8 cellular contexts compared by ENCODE assay signal in genomic region chr17:29291163-29291752, GRCh38. TPM values are rescaled to one million over a fixed set of nuclear protein-coding genes. Genes with fewer than 3 reads are reported as not detected.
DNase-seq lines count a peak whose midpoint lies in the region; ATAC-seq and TF ChIP-seq lines count a peak whose summit lies in the region.

No MANE protein-coding gene starts in this region.

- H2AFZ ChIP-seq in hepatocyte = no peak overlapping the region

- no peaks in the 10 kb centered on the region for H3K9me2 ChIP-seq in hepatocyte (replicated peaks; ENCODE audit: insufficient read depth)

- H4K20me1 ChIP-seq in hepatocyte (ENCODE audit: insufficient read depth, poor library complexity, severe bottlenecking) = peaks cover 60% of the 10 kb centered on the region

- H3K36me3 ChIP-seq in HEK293 (ENCODE audit: control insufficient read depth in 2 of 2, insufficient read depth in 1 of 2, low read length in 2 of 2) (peaks cover 44 to 48% of the 10 kb centered on the region in 2 experiments), adipocyte (ENCODE audit: control insufficient read depth, insufficient read depth, low read length, severe bottlenecking) (peaks cover 40% of the 10 kb centered on the region), hepatocyte (replicated peaks; ENCODE audit: insufficient read depth, low read depth) (no peaks in the 10 kb centered on the region), sigmoid colon (peaks cover 0 to 12% (median 10%) of the 10 kb centered on the region in 4 donors)

- TF ChIP-seq EP300 in sigmoid colon (IDR thresholded peaks at IDR 0.05) = no peak

- H3K4me3 ChIP-seq in HEK293 (ENCODE audit: low read depth, low read length) (peak overlapping the region; percentile 86), adipocyte (ENCODE audit: low read length) (peak overlapping the region; percentile 91), hepatocyte (peak overlapping the region; percentile 87), sigmoid colon (peak overlapping the region; percentile 60 to 98 (median 92))

- peaks cover 71% of the 10 kb centered on the region for H3K79me2 ChIP-seq in hepatocyte

- H3K4me2 ChIP-seq in hepatocyte = peak overlapping the region; percentile 90

- POLR2A ChIA-PET in HEK293 (lab: Yijun Ruan, JAX) = interaction anchor here (0.5 to 1.8 kb wide), 5 partner anchors 26 to 419 kb away, joined by 3 to 12 read pairs (median 8); partner anchors contain the start of gene TAOK1

- 15% methylated on average over 5 of the region's 5 CpGs for WGBS in hepatocyte (ENCODE audit: low lambda C conversion rate, missing lambda C conversion rate)
- 5 to 14% methylated on average over 5 of the region's 5 CpGs for WGBS in sigmoid colon, 2 donors

- TF ChIP-seq POLR2A in sigmoid colon (IDR thresholded peaks at IDR 0.05) = no peak

- intact Hi-C loops in sigmoid colon (cut with DNase I) = loop anchor here (1.0 to 10.0 kb wide), 6 partner anchors 34 to 566 kb away; partner anchors contain the start of genes ABHD15, NEK8, TLCD1 and TP53I13

- ATAC-seq in GM21619 (IDR thresholded peaks at IDR 0.05; ENCODE audit: unreplicated experiment) = no peak

- peak; percentile 52 for DNase-seq in D341Med (ENCODE audit: low spot score)
- peak; percentile 75 for DNase-seq in NCI-H748 (lab: John Stamatoyannopoulos, UW; ENCODE audit: unreplicated experiment)
- peak; percentile 91 for DNase-seq in adipocyte (ENCODE audit: low read depth)
- peak; percentile 70 for DNase-seq in hepatocyte (ENCODE audit: low spot score)
- no peak for DNase-seq in sigmoid colon
- DNase-seq in occipital lobe (lab: John Stamatoyannopoulos, UW) = no peak

- H3K27ac ChIP-seq in HEK293 (ENCODE audit: extremely low read depth, low read depth, low read length) = peak overlapping the region; percentile 99; the same call in 1 of the 2 replicates
- peak overlapping the region; percentile 100 for H3K27ac ChIP-seq in hepatocyte
- peak overlapping the region; percentile 96 to 100 (median 100) for H3K27ac ChIP-seq in sigmoid colon

- TF ChIP-seq CTCF in HEK293 (tag by site-specific recombination; IDR thresholded peaks at IDR 0.05) (peak; percentile 51; the same call in 1 of the 2 replicates), hepatocyte (IDR thresholded peaks at IDR 0.05; ENCODE audit: poor library complexity) (peak; percentile 75), sigmoid colon (IDR thresholded peaks at IDR 0.05) (peak; percentile 40 to 82 (median 56))

- no peaks in the 10 kb centered on the region for H3K9me3 ChIP-seq in HEK293 (ENCODE audit: control insufficient read depth, insufficient read depth, low read depth, low read length)
- no peaks in the 10 kb centered on the region for H3K9me3 ChIP-seq in adipocyte (ENCODE audit: control insufficient read depth, low read length)
- H3K9me3 ChIP-seq in hepatocyte (ENCODE audit: low read depth) = no peaks in the 10 kb centered on the region
- H3K9me3 ChIP-seq in sigmoid colon = no peaks in the 10 kb centered on the region

- CTCF ChIA-PET in HEK293 (lab: Yijun Ruan, JAX) = interaction anchor here (0.6 to 3.5 kb wide), 29 partner anchors 10 to 301 kb away, joined by 3 to 36 read pairs (median 4); no protein-coding TSS in a partner anchor

- H3K27me3 ChIP-seq in adipocyte (replicated peaks; ENCODE audit: control insufficient read depth, insufficient read depth, low read length) = no peaks in the 10 kb centered on the region
- H3K27me3 ChIP-seq in hepatocyte = no peaks in the 10 kb centered on the region
- H3K27me3 ChIP-seq in sigmoid colon = no peaks in the 10 kb centered on the region

- H3K9ac ChIP-seq in adipocyte (ENCODE audit: low read length) = peak overlapping the region; percentile 100

- peaks cover 11% of the 10 kb centered on the region for H3K4me1 ChIP-seq in HEK293 (ENCODE audit: control insufficient read depth, insufficient read depth, low read length)
- peaks cover 50% of the 10 kb centered on the region for H3K4me1 ChIP-seq in adipocyte (ENCODE audit: control insufficient read depth, insufficient read depth, low read length)
- peaks cover 19% of the 10 kb centered on the region for H3K4me1 ChIP-seq in hepatocyte (ENCODE audit: insufficient read depth)
- peaks cover 0 to 64% (median 51%) of the 10 kb centered on the region in 4 donors for H3K4me1 ChIP-seq in sigmoid colon

TF ChIP-seq in HEK293, 187 proteins besides CTCF, POLR2A, EP300 and RAD21 (continues in another document):
- no peak for TF ChIP-seq ZNF664 (tag by site-specific recombination; IDR thresholded peaks at IDR 0.05)
- no peak for TF ChIP-seq AEBP2 (tag by site-specific recombination; IDR thresholded peaks at IDR 0.05; ENCODE audit: borderline replicate concordance)
- no peak for TF ChIP-seq ZBTB26 (tag by site-specific recombination; optimal IDR thresholded peaks at IDR 0.05)
- no peak for TF ChIP-seq ZNF366 (tag by site-specific recombination; conservative IDR thresholded peaks at IDR 0.05)
- TF ChIP-seq ZNF280C (tag by site-specific recombination; IDR thresholded peaks at IDR 0.05) = no peak
- no peak for TF ChIP-seq KLF7 (tag by site-specific recombination; IDR thresholded peaks at IDR 0.05; ENCODE audit: borderline replicate concordance)
- TF ChIP-seq ZNF394 (tag by site-specific recombination; IDR thresholded peaks at IDR 0.05; ENCODE audit: borderline replicate concordance) = peak; percentile 10; the same call in 1 of the 2 replicates
- TF ChIP-seq ZNF398 (tag by site-specific recombination; IDR thresholded peaks at IDR 0.05) = no peak

RNA-seq across cellular contexts. Expression of gene NUFIP2, which starts 2.7 kb away (rescaled TPM):
- total RNA-seq in hepatocyte (41.9 and 47.8 TPM in 2 replicates), sigmoid colon (10 to 100 TPM; 26.5 to 30.7 (median 27.4) TPM), occipital lobe (57.2 TPM)
- polyA plus RNA-seq in hepatocyte (8.4 and 8.9 TPM in 2 replicates), sigmoid colon (10 to 100 TPM in 1 of 3 donors, 1 to 10 TPM in 2; 6.6 to 14.1 (median 6.7) TPM)

RNA-seq across cellular contexts. Expression of gene CRYBA1, which starts 44.6 kb away (rescaled TPM):
- total RNA-seq in hepatocyte (not detected in 2 replicates), sigmoid colon (not detected), occipital lobe (not detected)
- polyA plus RNA-seq in hepatocyte (not detected in 2 replicates), sigmoid colon (not detected)

Comparison
In these comparisons a context has a peak if more than half of its experiments do, and no peak if none do; other contexts are left out.
1. DNase-seq: peak in D341Med (single experiment), NCI-H748 (single experiment), adipocyte (single experiment) and hepatocyte (single experiment); none in sigmoid colon (single experiment) and occipital lobe (single experiment).
2. Peak in every context shown above with its lines, with median percentiles within 50 percentile points of each other: H3K27ac ChIP-seq, H3K4me3 ChIP-seq and CTCF ChIP-seq.